In genomic region chr14:75343914-75344313, GRCh38 we compare ENCODE assay signal across 22 cellular contexts.
DNase-seq lines count a peak whose midpoint lies in the region; ATAC-seq and TF ChIP-seq lines count a peak whose summit lies in the region.
"Had no signal": no experiment of that assay in that cellular context is flagged by ENCODE, and none has a peak within 500 bp of the region (broad histone marks: within the 10 kb centered on the region; RNA-seq: fewer than 3 reads in every experiment).

No MANE protein-coding gene starts in this region.

- no peaks in the 10 kb centered on the region for H3K36me3 Mint-ChIP-seq in stimulated activated effector memory CD8-positive, alpha-beta T cell treated with anti-CD3 and anti-CD28 coated beads, Interleukin-12 subunit alpha, Interleukin-12 subunit beta, amount 100 ng/mL, for 72 hours

- H3K27ac Mint-ChIP-seq in stimulated activated effector memory CD8-positive, alpha-beta T cell treated with anti-CD3 and anti-CD28 coated beads, Interleukin-12 subunit alpha, Interleukin-12 subunit beta, amount 100 ng/mL, for 72 hours: no peak overlapping the region
- H3K27ac Mint-ChIP-seq: activated CD8-positive, alpha-beta T cell treated with anti-CD3 and anti-CD28 coated beads, Interleukin-2, amount 10 ng/mL, durations not matched to agents 7 days and 5 days; B cell; nephron progenitor cell had no signal

- peak; percentile 81 for DNase-seq in GM03348 (ENCODE audit: low spot score)
- peak; percentile 41 for DNase-seq in fibroblast of pulmonary artery (ENCODE audit: low read depth)
- DNase-seq in aorta: no peak
- no peak for DNase-seq in NCI-H510A (lab: John Stamatoyannopoulos, UW)
- DNase-seq in stimulated activated effector memory CD8-positive, alpha-beta T cell treated with anti-CD3 and anti-CD28 coated beads, Interleukin-12 subunit alpha, Interleukin-12 subunit beta, amount 100 ng/mL, for 72 hours (ENCODE audit: low spot score in 2 of 2): no peak
- DNase-seq: activated CD8-positive, alpha-beta T cell treated with anti-CD3 and anti-CD28 coated beads, Interleukin-2, amount 10 ng/mL, durations not matched to agents 7 days and 5 days; activated T-cell treated with anti-CD3 and anti-CD28 coated beads, Interleukin-2, amount 50 U/mL, for 1 hour; adrenal gland; Calu3; central memory CD4-positive, alpha-beta T cell; dorsolateral prefrontal cortex; NCI-H1048; NCI-H1930; NCI-H226; NCI-H774; nephron progenitor cell; T-helper 9 cell had no signal

- WGBS in aorta, 2 donors: 39 to 52% methylated on average over 2 of the region's 2 CpGs

- H3K4me1 Mint-ChIP-seq in stimulated activated effector memory CD8-positive, alpha-beta T cell treated with anti-CD3 and anti-CD28 coated beads, Interleukin-12 subunit alpha, Interleukin-12 subunit beta, amount 100 ng/mL, for 72 hours: peaks cover 5% of the 10 kb centered on the region

- no peak for TF ChIP-seq CTCF in fibroblast of pulmonary artery (IDR thresholded peaks at IDR 0.05; ENCODE audit: low read length, missing control alignments)

- H3K27ac ChIP-seq in angular gyrus (ENCODE audit: low read depth, low read length): peak overlapping the region; percentile 24
- no peak overlapping the region for H3K27ac ChIP-seq in aorta (ENCODE audit: low read depth in 1 of 2, low read length in 2 of 2)

- H3K9me3 Mint-ChIP-seq in stimulated activated effector memory CD8-positive, alpha-beta T cell treated with anti-CD3 and anti-CD28 coated beads, Interleukin-12 subunit alpha, Interleukin-12 subunit beta, amount 100 ng/mL, for 72 hours: no peaks in the 10 kb centered on the region

- no peaks in the 10 kb centered on the region for H3K27me3 ChIP-seq in aorta (ENCODE audit: control insufficient read depth in 1 of 2, insufficient read depth in 2 of 2, low read length in 1 of 2)
- H3K27me3 ChIP-seq: adrenal gland, dorsolateral prefrontal cortex, suprapubic skin had no signal

- H3K36me3 ChIP-seq in aorta (ENCODE audit: control insufficient read depth in 1 of 2, insufficient read depth in 2 of 2, low read length in 1 of 2): no peaks in the 10 kb centered on the region
- H3K36me3 ChIP-seq: adrenal gland, suprapubic skin had no signal

- peaks cover 1% of the 10 kb centered on the region for H3K9me3 ChIP-seq in aorta (ENCODE audit: control insufficient read depth, low read length)
- H3K9me3 ChIP-seq: adrenal gland, suprapubic skin had no signal

- intact Hi-C loops in aorta (cut with DNase I): no loop called here

- ATAC-seq in aorta (ENCODE audit: low FRiP score) (peak; percentile 58), GM21529 (IDR thresholded peaks at IDR 0.05; ENCODE audit: unreplicated experiment) (no peak)
- no peak for ATAC-seq in stimulated activated effector memory CD8-positive, alpha-beta T cell treated with anti-CD3 and anti-CD28 coated beads, Interleukin-12 subunit alpha, Interleukin-12 subunit beta, amount 100 ng/mL, for 72 hours
- ATAC-seq: activated CD4-positive, CD25-positive, alpha-beta regulatory T cell treated with anti-CD3 and anti-CD28 coated beads, Interleukin-2, amount 50 U/mL, for 24 hours; activated CD8-positive, alpha-beta T cell treated with anti-CD3 and anti-CD28 coated beads, Interleukin-2, amount 10 ng/mL, durations not matched to agents 7 days and 5 days had no signal

- no peak overlapping the region for H3K4me3 Mint-ChIP-seq in stimulated activated effector memory CD8-positive, alpha-beta T cell treated with anti-CD3 and anti-CD28 coated beads, Interleukin-12 subunit alpha, Interleukin-12 subunit beta, amount 100 ng/mL, for 72 hours
- H3K4me3 Mint-ChIP-seq: activated CD8-positive, alpha-beta T cell treated with anti-CD3 and anti-CD28 coated beads, Interleukin-2, amount 10 ng/mL, durations not matched to agents 7 days and 5 days; B cell; nephron progenitor cell had no signal

- no peak overlapping the region for H3K4me3 ChIP-seq in fibroblast of pulmonary artery (replicated peaks; ENCODE audit: low read depth, low read length)
- H3K4me3 ChIP-seq in aorta (ENCODE audit: low read length in 2 of 2): no peak overlapping the region
- H3K4me3 ChIP-seq: adrenal gland, dorsolateral prefrontal cortex, suprapubic skin had no signal

- no peaks in the 10 kb centered on the region for H3K4me1 ChIP-seq in aorta (ENCODE audit: control insufficient read depth in 1 of 2, insufficient read depth in 2 of 2, low read length in 2 of 2)

Comparison
In these comparisons a context has a peak if more than half of its experiments do, and no peak if none do; other contexts are left out.
1. DNase-seq: peak in GM03348 (single experiment) and fibroblast of pulmonary artery (single experiment); none in aorta (0 of 2), NCI-H510A (single experiment) and stimulated activated effector memory CD8-positive, alpha-beta T cell treated with anti-CD3 and anti-CD28 coated beads, Interleukin-12 subunit alpha, Interleukin-12 subunit beta, amount 100 ng/mL, for 72 hours (0 of 2).